Comparison of ENCODE assay signal across 27 cellular contexts in the genomic region with DNA sequence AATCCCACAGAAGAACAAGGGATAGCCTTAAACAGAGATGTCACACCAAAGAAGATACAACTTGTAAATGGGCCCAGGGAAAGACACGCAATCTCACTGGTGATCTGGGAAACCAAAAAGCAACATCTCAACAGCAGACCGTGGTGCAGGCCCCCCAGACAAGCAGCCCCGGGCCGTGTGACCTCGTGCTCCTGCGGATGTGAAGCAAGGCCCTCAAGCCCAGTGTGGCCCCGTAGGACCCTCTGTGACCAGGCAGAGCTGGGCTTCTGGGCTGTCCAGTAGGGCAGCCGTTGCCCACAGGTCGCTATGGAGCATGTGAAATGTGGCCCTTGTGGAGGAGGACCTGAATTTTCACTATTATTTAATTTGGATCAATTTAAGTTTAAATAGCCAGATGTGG. TPM values are rescaled to one million over a fixed set of nuclear protein-coding genes. Genes with fewer than 3 reads are reported as not detected.
"Had no signal": no experiment of that assay in that cellular context is flagged by ENCODE, and none has a peak within 500 bp of the region (broad histone marks: within the 10 kb centered on the region; RNA-seq: fewer than 3 reads in every experiment).

No MANE protein-coding gene starts in this region.

- H3K4me1 ChIP-seq: esophagus muscularis mucosa, foreskin keratinocyte, gastroesophageal sphincter, heart right ventricle, lower lobe of right lung had no signal

- H3K9me3 ChIP-seq: esophagus muscularis mucosa, gastroesophageal sphincter, lower lobe of right lung had no signal

- H3K27ac ChIP-seq: coronary artery, dorsolateral prefrontal cortex, esophagus muscularis mucosa, foreskin keratinocyte, gastroesophageal sphincter, heart right ventricle, lower lobe of right lung had no signal

- H3K36me3 ChIP-seq: esophagus muscularis mucosa, gastroesophageal sphincter, heart right ventricle, lower lobe of right lung had no signal

- H3K4me3 ChIP-seq: coronary artery, dorsolateral prefrontal cortex, esophagus muscularis mucosa, gastroesophageal sphincter, heart right ventricle, lower lobe of right lung had no signal

- H3K4me3 Mint-ChIP-seq: naive thymus-derived CD4-positive, alpha-beta T cell had no signal

- ATAC-seq: foreskin keratinocyte; gastroesophageal sphincter; heart right ventricle; left colon; left lobe of liver; left ventricle myocardium superior; lower lobe of right lung; naive thymus-derived CD4-positive, alpha-beta T cell had no signal

- H3K27ac Mint-ChIP-seq: naive thymus-derived CD4-positive, alpha-beta T cell had no signal

- H3K27me3 ChIP-seq: foreskin keratinocyte had no signal

- DNase-seq: cerebellar nuclear complex; dermis blood vessel endothelial cell; dorsolateral prefrontal cortex; effector CD4-positive, alpha-beta T cell; effector memory CD4-positive, alpha-beta T cell; foreskin keratinocyte; glutamatergic neuron; head of caudate nucleus; heart right ventricle; hippocampal formation; kidney glomerular epithelial cell; left colon; left ventricle myocardium superior; lower lobe of right lung; mesendoderm; naive thymus-derived CD4-positive, alpha-beta T cell had no signal

RNA-seq across cellular contexts. Expression of gene TMEM52, which starts 34.9 kb away (rescaled TPM):
- total RNA-seq: dermis blood vessel endothelial cell had no signal

RNA-seq across cellular contexts. Expression of gene CALML6, which starts 39.0 kb away (rescaled TPM):
- total RNA-seq: epithelial cell of proximal tubule, esophagus muscularis mucosa, foreskin keratinocyte, frontal cortex, left ventricle myocardium superior, lower lobe of right lung, lung microvascular endothelial cell had no signal

RNA-seq across cellular contexts. Expression of gene CFAP74, which starts 49.6 kb away (rescaled TPM):
- total RNA-seq: dermis blood vessel endothelial cell; endothelial cell of umbilical vein; epithelial cell of proximal tubule; esophagus muscularis mucosa; fibroblast of lung; fibroblast of villous mesenchyme; heart right ventricle; left colon; left ventricle myocardium superior; lung microvascular endothelial cell; mucosa of gallbladder; naive thymus-derived CD4-positive, alpha-beta T cell had no signal
